Comparison of ENCODE assay signal across 9 cellular contexts in genomic region chr20:10982692-10983091, GRCh38.
A peak's percentile ranks its signal among the peaks of the same experiment; 100 is the strongest.
DNase-seq lines count a peak whose midpoint lies in the region; ATAC-seq and TF ChIP-seq lines count a peak whose summit lies in the region.
"Had no signal": no experiment of that assay in that cellular context is flagged by ENCODE, and none has a peak within 500 bp of the region (broad histone marks: within the 10 kb centered on the region; RNA-seq: fewer than 3 reads in every experiment).

No MANE protein-coding gene starts in this region.

- H3K4me1 ChIP-seq in adipocyte (ENCODE audit: control insufficient read depth, insufficient read depth, low read length): peaks cover 24% of the 10 kb centered on the region
- peaks cover 51% of the 10 kb centered on the region for H3K4me1 ChIP-seq in psoas muscle

- H3K9me3 ChIP-seq in adipocyte (ENCODE audit: control insufficient read depth, low read length) (no peaks in the 10 kb centered on the region), psoas muscle (no peaks in the 10 kb centered on the region)

- no peaks in the 10 kb centered on the region for H3K27me3 Mint-ChIP-seq in activated naive CD8-positive, alpha-beta T cell treated with anti-CD3 and anti-CD28 coated beads, Interleukin-2, amount 50 U/mL, for 24 hours
- no peaks in the 10 kb centered on the region for H3K27me3 Mint-ChIP-seq in T-helper 2 cell treated with Interferon-gamma antibody and Interleukin-4, amounts not matched to agents 5 μg/mL and 100 μg/mL, for 36 hours (ENCODE audit: low read depth)
- H3K27me3 Mint-ChIP-seq: activated B cell treated with CpG ODN at 0.5 μM for 24 hours had no signal

- H3K9me3 Mint-ChIP-seq in activated naive CD8-positive, alpha-beta T cell treated with anti-CD3 and anti-CD28 coated beads, Interleukin-2, amount 50 U/mL, for 24 hours: peaks cover 4% of the 10 kb centered on the region
- no peaks in the 10 kb centered on the region for H3K9me3 Mint-ChIP-seq in T-helper 2 cell treated with Interferon-gamma antibody and Interleukin-4, amounts not matched to agents 5 μg/mL and 100 μg/mL, for 36 hours
- H3K9me3 Mint-ChIP-seq: activated B cell treated with CpG ODN at 0.5 μM for 24 hours had no signal

- intact Hi-C loops in left cardiac atrium (cut with DNase I) (no loop called here), psoas muscle (cut with DNase I) (loop anchor here (5.0 to 10.0 kb wide), 3 partner anchors 82 to 310 kb away; partner anchors contain the start of gene JAG1 (in 1 of the 2))

- H3K27ac ChIP-seq in psoas muscle: peak overlapping the region; percentile 90

- WGBS in psoas muscle, 3 donors: 20 to 26% (median 22%) methylated on average over 6 of the region's 6 CpGs

- H3K27me3 ChIP-seq in adipocyte (replicated peaks; ENCODE audit: control insufficient read depth, insufficient read depth, low read length) (no peaks in the 10 kb centered on the region), psoas muscle (ENCODE audit: insufficient read depth in 3 of 3, low read length in 2 of 3) (no peaks in the 10 kb centered on the region)

- no peak for TF ChIP-seq CTCF in psoas muscle (IDR thresholded peaks at IDR 0.05)

- H3K36me3 ChIP-seq in adipocyte (ENCODE audit: control insufficient read depth, insufficient read depth, low read length, severe bottlenecking) (no peaks in the 10 kb centered on the region), psoas muscle (ENCODE audit: insufficient read depth in 1 of 2, low read depth in 1 of 2) (no peaks in the 10 kb centered on the region)

- H3K9ac ChIP-seq in adipocyte (ENCODE audit: low read length): no peak overlapping the region

- H3K36me3 Mint-ChIP-seq in activated naive CD8-positive, alpha-beta T cell treated with anti-CD3 and anti-CD28 coated beads, Interleukin-2, amount 50 U/mL, for 24 hours (ENCODE audit: low read depth): no peaks in the 10 kb centered on the region
- H3K36me3 Mint-ChIP-seq in T-helper 2 cell treated with Interferon-gamma antibody and Interleukin-4, amounts not matched to agents 5 μg/mL and 100 μg/mL, for 36 hours (ENCODE audit: low read depth): no peaks in the 10 kb centered on the region

- peak; percentile 97 to 98 for ATAC-seq in left cardiac atrium
- peak; percentile 80 to 93 (median 90) for ATAC-seq in psoas muscle
- ATAC-seq in activated naive CD8-positive, alpha-beta T cell treated with anti-CD3 and anti-CD28 coated beads, Interleukin-2, amount 50 U/mL, for 24 hours: no peak

- no peak overlapping the region for H3K4me3 Mint-ChIP-seq in activated naive CD8-positive, alpha-beta T cell treated with anti-CD3 and anti-CD28 coated beads, Interleukin-2, amount 50 U/mL, for 24 hours
- H3K4me3 Mint-ChIP-seq in T-helper 2 cell treated with Interferon-gamma antibody and Interleukin-4, amounts not matched to agents 5 μg/mL and 100 μg/mL, for 36 hours: no peak overlapping the region
- H3K4me3 Mint-ChIP-seq: activated B cell treated with CpG ODN at 0.5 μM for 24 hours had no signal

- DNase-seq in GM04504 (ENCODE audit: low read depth): peak; percentile 81
- peak; percentile 93 for DNase-seq in adipocyte (ENCODE audit: low read depth)
- peak; percentile 66 for DNase-seq in left cardiac atrium
- peak; percentile 70 to 85 for DNase-seq in psoas muscle
- DNase-seq in NCI-H1417 treated with DMSO at 0.1 percent for 48 hours (lab: John Stamatoyannopoulos, UW): no peak
- DNase-seq in activated naive CD8-positive, alpha-beta T cell treated with anti-CD3 and anti-CD28 coated beads, Interleukin-2, amount 50 U/mL, for 24 hours: no peak
- DNase-seq in T-helper 2 cell treated with Interferon-gamma antibody and Interleukin-4, amounts not matched to agents 5 μg/mL and 100 μg/mL, for 36 hours (ENCODE audit: low spot score): no peak
- no peak for DNase-seq in T-helper 9 cell
- DNase-seq: activated B cell treated with CpG ODN at 0.5 μM for 24 hours had no signal

- no peaks in the 10 kb centered on the region for H3K4me1 Mint-ChIP-seq in activated naive CD8-positive, alpha-beta T cell treated with anti-CD3 and anti-CD28 coated beads, Interleukin-2, amount 50 U/mL, for 24 hours
- H3K4me1 Mint-ChIP-seq in T-helper 2 cell treated with Interferon-gamma antibody and Interleukin-4, amounts not matched to agents 5 μg/mL and 100 μg/mL, for 36 hours (ENCODE audit: low read depth): no peaks in the 10 kb centered on the region
- H3K4me1 Mint-ChIP-seq: activated B cell treated with CpG ODN at 0.5 μM for 24 hours had no signal

- H3K4me3 ChIP-seq in adipocyte (ENCODE audit: low read length) (peak overlapping the region; percentile 22), psoas muscle (peak overlapping the region; percentile 51)

- H3K27ac Mint-ChIP-seq in activated naive CD8-positive, alpha-beta T cell treated with anti-CD3 and anti-CD28 coated beads, Interleukin-2, amount 50 U/mL, for 24 hours: no peak overlapping the region
- H3K27ac Mint-ChIP-seq in T-helper 2 cell treated with Interferon-gamma antibody and Interleukin-4, amounts not matched to agents 5 μg/mL and 100 μg/mL, for 36 hours: no peak overlapping the region
- H3K27ac Mint-ChIP-seq: activated B cell treated with CpG ODN at 0.5 μM for 24 hours had no signal

Comparison
In these comparisons a context has a peak if more than half of its experiments do, and no peak if none do; other contexts are left out.
1. DNase-seq: peak in GM04504 (single experiment), adipocyte (single experiment), left cardiac atrium (single experiment) and psoas muscle (2 of 2); none in NCI-H1417 treated with DMSO at 0.1 percent for 48 hours (single experiment), activated naive CD8-positive, alpha-beta T cell treated with anti-CD3 and anti-CD28 coated beads, Interleukin-2, amount 50 U/mL, for 24 hours (single experiment), T-helper 2 cell treated with Interferon-gamma antibody and Interleukin-4, amounts not matched to agents 5 μg/mL and 100 μg/mL, for 36 hours (single experiment) and T-helper 9 cell (single experiment).
2. intact Hi-C loops: an anchor here in psoas muscle (5.0 to 10.0 kb wide); none called in left cardiac atrium.